ENCODE assay signal across 12 cellular contexts in genomic region chr18:69956037-69956436, GRCh38. TPM values are rescaled to one million over a fixed set of nuclear protein-coding genes. Genes with fewer than 3 reads are reported as not detected.
DNase-seq lines count a peak whose midpoint lies in the region; ATAC-seq and TF ChIP-seq lines count a peak whose summit lies in the region.
"Had no signal": no experiment of that assay in that cellular context is flagged by ENCODE, and none has a peak within 500 bp of the region (broad histone marks: within the 10 kb centered on the region; RNA-seq: fewer than 3 reads in every experiment).

No MANE protein-coding gene starts in this region.

- TF ChIP-seq CTCF in GM10248 (IDR thresholded peaks at IDR 0.05; ENCODE audit: control extremely low read depth, extremely low read depth, low read depth, missing control alignments) = no peak

- no peak for DNase-seq in GM10248 (ENCODE audit: extremely low spot score)
- DNase-seq in glomerular visceral epithelial cell (ENCODE audit: extremely low spot score) = no peak
- DNase-seq in HCEC 1CT = no peak
- no peak for DNase-seq in DMS153 treated with DMSO at 0.1 percent for 48 hours (lab: John Stamatoyannopoulos, UW; ENCODE audit: unreplicated experiment)
- DNase-seq: foreskin fibroblast, left ventricle myocardium superior, NCI-H526 treated with DMSO at 0.1 percent for 48 hours, retina had no signal

- POLR2A ChIA-PET in GM10248 (lab: Yijun Ruan, JAX) = interaction anchor here (1.8 kb wide), 1 partner anchor 11 kb away, joined by 8 read pairs; no protein-coding TSS in a partner anchor

- CTCF ChIA-PET in GM10248 (lab: Yijun Ruan, JAX) = interaction anchor here (1.3 to 3.3 kb wide), 4 partner anchors 12 to 26 kb away, joined by 3 to 13 read pairs (median 7); no protein-coding TSS in a partner anchor

- H3K4me1 ChIP-seq in mononuclear cell (ENCODE audit: insufficient read depth, low read length) = peaks cover 49% of the 10 kb centered on the region

- H3K4me3 ChIP-seq in mononuclear cell (ENCODE audit: low read length) = peak overlapping the region; percentile 46

- ATAC-seq in GM18502 (IDR thresholded peaks at IDR 0.05; ENCODE audit: poor library complexity, unreplicated experiment) = peak; percentile 34
- peak; percentile 33 for ATAC-seq in GM19463 (IDR thresholded peaks at IDR 0.05; ENCODE audit: unreplicated experiment)
- peak; percentile 23 for ATAC-seq in HG03432 (IDR thresholded peaks at IDR 0.05; ENCODE audit: unreplicated experiment)
- ATAC-seq: left ventricle myocardium superior had no signal

- H3K27me3 ChIP-seq in mononuclear cell (ENCODE audit: insufficient read depth, low read length) = no peaks in the 10 kb centered on the region

- no peaks in the 10 kb centered on the region for H3K9me3 ChIP-seq in mononuclear cell (ENCODE audit: low read depth, low read length)

RNA-seq across cellular contexts. Expression of gene CD226, which starts 8.4 kb away (rescaled TPM):
- 64.1 TPM for total RNA-seq in mononuclear cell
